1 cellular context compared by ENCODE assay signal in genomic region chr19:18939163-18939562, GRCh38.
TF ChIP-seq lines count a peak whose summit lies in the region.

No MANE protein-coding gene starts in this region.

TF ChIP-seq in SK-N-SH, 30 proteins besides CTCF, POLR2A, EP300 and RAD21:
- no peak for TF ChIP-seq REST (IDR thresholded peaks at IDR 0.05; ENCODE audit: low read depth, low read length)
- no peak for TF ChIP-seq GATA2 (CRISPR knock-in tag; IDR thresholded peaks at IDR 0.05)
- no peak for TF ChIP-seq RXRA (IDR thresholded peaks at IDR 0.05; ENCODE audit: borderline replicate concordance, low read depth)
- TF ChIP-seq PBX3 (IDR thresholded peaks at IDR 0.05) = no peak
- TF ChIP-seq EZH2phosphoT487 (IDR thresholded peaks at IDR 0.05; ENCODE audit: borderline replicate concordance, low read depth) = no peak
- TF ChIP-seq MAX (IDR thresholded peaks at IDR 0.05; ENCODE audit: low read depth) = no peak
- TF ChIP-seq NFIC (IDR thresholded peaks at IDR 0.05; ENCODE audit: borderline replicate concordance) = no peak
- TF ChIP-seq SIN3A (IDR thresholded peaks at IDR 0.05; ENCODE audit: borderline replicate concordance, low read depth, low read length) = no peak
